ENCODE assay signal across 16 cellular contexts in genomic region chr4:84032372-84032771, GRCh38.
DNase-seq lines count a peak whose midpoint lies in the region; ATAC-seq, FAIRE-seq and TF ChIP-seq lines count a peak whose summit lies in the region.
"Had no signal": no experiment of that assay in that cellular context is flagged by ENCODE, and none has a peak within 500 bp of the region (broad histone marks: within the 10 kb centered on the region; RNA-seq: fewer than 3 reads in every experiment).

No MANE protein-coding gene starts in this region.

- no peaks in the 10 kb centered on the region for H3K36me3 ChIP-seq in gastrocnemius medialis
- H3K36me3 ChIP-seq in aorta (ENCODE audit: control insufficient read depth in 1 of 2, insufficient read depth in 2 of 2, low read length in 1 of 2): no peaks in the 10 kb centered on the region
- H3K36me3 ChIP-seq: left lung had no signal

- H3K27ac ChIP-seq in gastrocnemius medialis (no peak overlapping the region), aorta (ENCODE audit: low read depth in 1 of 2, low read length in 2 of 2) (no peak overlapping the region)
- H3K27ac ChIP-seq: coronary artery, left lung, parathyroid adenoma had no signal

- H3K9me3 ChIP-seq in gastrocnemius medialis (no peaks in the 10 kb centered on the region), aorta (ENCODE audit: control insufficient read depth, low read length) (no peaks in the 10 kb centered on the region)
- H3K9me3 ChIP-seq: left lung, SK-N-SH had no signal

- no peak for TF ChIP-seq POLR2A in gastrocnemius medialis (IDR thresholded peaks at IDR 0.05)

- no peak for TF ChIP-seq CTCF in gastrocnemius medialis (IDR thresholded peaks at IDR 0.05 in 4 of 5, conservative IDR thresholded peaks at IDR 0.05 in 1 of 5)

- peak; percentile 47 for FAIRE-seq in islet of Langerhans (lab: Jason Lieb, UNC)

- H3K27me3 ChIP-seq in gastrocnemius medialis: no peaks in the 10 kb centered on the region
- no peaks in the 10 kb centered on the region for H3K27me3 ChIP-seq in aorta (ENCODE audit: control insufficient read depth in 1 of 2, insufficient read depth in 2 of 2, low read length in 1 of 2)
- H3K27me3 ChIP-seq: left lung had no signal

- no peak overlapping the region for H3K4me3 ChIP-seq in gastrocnemius medialis
- no peak overlapping the region for H3K4me3 ChIP-seq in aorta (ENCODE audit: low read length in 2 of 2)
- H3K4me3 ChIP-seq: coronary artery, left lung had no signal

- DNase-seq in gastrocnemius medialis (no peak), NCI-H1092 treated with DMSO at 0.1 percent for 48 hours (lab: John Stamatoyannopoulos, UW) (no peak), aorta (no peak), mucosa of gallbladder (ENCODE audit: low spot score) (no peak)
- DNase-seq: activated CD4-positive, alpha-beta T cell treated with anti-CD3 and anti-CD28 coated beads, Interleukin-2, amount 10 ng/mL, durations not matched to agents 7 days and 5 days; activated naive CD4-positive, alpha-beta T cell treated with anti-CD3 and anti-CD28 coated beads, Interleukin-2, amount 50 U/mL, for 16 hours; foreskin fibroblast; left lung; SK-N-SH; stimulated activated CD4-positive, alpha-beta T cell treated with anti-CD3 and anti-CD28 coated beads, Interleukin-4, amount 100 ng/mL, for 4 hours had no signal

- 79 to 80% methylated on average over 2 of the region's 2 CpGs for WGBS in aorta, 2 donors

- H3K4me1 ChIP-seq in gastrocnemius medialis (no peaks in the 10 kb centered on the region), aorta (ENCODE audit: control insufficient read depth in 1 of 2, insufficient read depth in 2 of 2, low read length in 2 of 2) (no peaks in the 10 kb centered on the region)
- H3K4me1 ChIP-seq: left lung, parathyroid adenoma had no signal

- intact Hi-C loops in gastrocnemius medialis (cut with DNase I; ENCODE audit: low total_unique reads): no loop called here
- intact Hi-C loops in aorta (cut with DNase I): no loop called here

- in situ Hi-C loops in gastrocnemius medialis (cut with MboI; ENCODE audit: low sequenced_read_pairs in 4 of 4): no loop called here

- peak; percentile 70 for ATAC-seq in GM19328 (IDR thresholded peaks at IDR 0.05; ENCODE audit: unreplicated experiment)
- ATAC-seq in HG02678 (IDR thresholded peaks at IDR 0.05; ENCODE audit: unreplicated experiment): peak; percentile 72
- peak; percentile 85 for ATAC-seq in HG03442 (IDR thresholded peaks at IDR 0.05; ENCODE audit: unreplicated experiment)
- ATAC-seq in gastrocnemius medialis: no peak
- no peak for ATAC-seq in aorta (ENCODE audit: low FRiP score)
- ATAC-seq: left lung had no signal

Comparison
In these comparisons a context has a peak if more than half of its experiments do, and no peak if none do; other contexts are left out.
1. ATAC-seq: peak in GM19328 (single experiment), HG02678 (single experiment) and HG03442 (single experiment); none in gastrocnemius medialis (0 of 2) and aorta (single experiment).